9 cellular contexts compared by ENCODE assay signal in genomic region chr21:25396135-25396711, GRCh38.
DNase-seq lines count a peak whose midpoint lies in the region; ATAC-seq lines count a peak whose summit lies in the region.
"Had no signal": no experiment of that assay in that cellular context is flagged by ENCODE, and none has a peak within 500 bp of the region (broad histone marks: within the 10 kb centered on the region; RNA-seq: fewer than 3 reads in every experiment).

No MANE protein-coding gene starts in this region.

- ATAC-seq in GM18907 (IDR thresholded peaks at IDR 0.05; ENCODE audit: unreplicated experiment) (peak; percentile 92), HG02840 (IDR thresholded peaks at IDR 0.05; ENCODE audit: low FRiP score, unreplicated experiment) (peak; percentile 83)
- ATAC-seq: right lobe of liver had no signal

- peak; percentile 88 for DNase-seq in activated CD4-positive, alpha-beta T cell treated with anti-CD3 and anti-CD28 coated beads for 48 hours
- DNase-seq in stimulated activated CD4-positive, alpha-beta T cell treated with anti-CD3 and anti-CD28 coated beads, Interleukin-4, amount 100 ng/mL, for 1 hour, result peak; percentile 69
- DNase-seq in NCI-H82 treated with DMSO at 0.1 percent for 48 hours (lab: John Stamatoyannopoulos, UW; ENCODE audit: unreplicated experiment) (no peak), NCI-H2227 treated with DMSO at 0.1 percent for 48 hours (lab: John Stamatoyannopoulos, UW) (no peak), COR-L47 (lab: John Stamatoyannopoulos, UW) (no peak), activated gamma-delta T cell (lab: John Stamatoyannopoulos, UW) (no peak)
- DNase-seq: right lobe of liver had no signal

Comparison
In these comparisons a context has a peak if more than half of its experiments do, and no peak if none do; other contexts are left out.
1. DNase-seq: peak in activated CD4-positive, alpha-beta T cell treated with anti-CD3 and anti-CD28 coated beads for 48 hours (single experiment) and stimulated activated CD4-positive, alpha-beta T cell treated with anti-CD3 and anti-CD28 coated beads, Interleukin-4, amount 100 ng/mL, for 1 hour (single experiment); none in NCI-H82 treated with DMSO at 0.1 percent for 48 hours (single experiment), NCI-H2227 treated with DMSO at 0.1 percent for 48 hours (single experiment), COR-L47 (single experiment) and activated gamma-delta T cell (single experiment).